ENCODE assay signal across 1 cellular context in genomic region chr12:104463371-104463770, GRCh38.
TF ChIP-seq lines count a peak whose summit lies in the region.

No MANE protein-coding gene starts in this region.

TF ChIP-seq in GM12878, 131 proteins besides CTCF, POLR2A, EP300 and RAD21 (continued from another document):
- no peak for TF ChIP-seq MTA3 (IDR thresholded peaks at IDR 0.05; ENCODE audit: borderline replicate concordance, low read length)
- no peak for TF ChIP-seq NFIC (IDR thresholded peaks at IDR 0.05; ENCODE audit: low read depth, low read length)
- peak; percentile 21; the same call in 1 of the 2 replicates for TF ChIP-seq SPI1 (IDR thresholded peaks at IDR 0.05; ENCODE audit: borderline replicate concordance, insufficient read depth, low read depth, low read length)
- no peak for TF ChIP-seq SIX5 (IDR thresholded peaks at IDR 0.05; ENCODE audit: low read depth, low read length, severe bottlenecking)
- TF ChIP-seq HDAC6 (IDR thresholded peaks at IDR 0.05; ENCODE audit: unreplicated experiment) = no peak
- no peak for TF ChIP-seq SREBF2 (IDR thresholded peaks at IDR 0.05; ENCODE audit: low read length)
- no peak for TF ChIP-seq TCF3 (IDR thresholded peaks at IDR 0.05; ENCODE audit: borderline replicate concordance, insufficient read depth, low read depth, low read length)
- TF ChIP-seq PRDM15 (CRISPR knock-in tag; IDR thresholded peaks at IDR 0.05) = no peak
- TF ChIP-seq HCFC1 (IDR thresholded peaks at IDR 0.05; ENCODE audit: low read length) = no peak
- TF ChIP-seq RELB (IDR thresholded peaks at IDR 0.05; ENCODE audit: low read depth) = no peak
- TF ChIP-seq PML (IDR thresholded peaks at IDR 0.05; ENCODE audit: low read length) = no peak
- no peak for TF ChIP-seq ZNF207 (IDR thresholded peaks at IDR 0.05; ENCODE audit: borderline replicate concordance)
- TF ChIP-seq EGR1 (IDR thresholded peaks at IDR 0.05; ENCODE audit: borderline replicate concordance in 1 of 2, low read depth in 2 of 2, low read length in 2 of 2) = no peak
